ENCODE assay signal across 29 cellular contexts in genomic region chr5:174491761-174492350, GRCh38.
"Had no signal": no experiment of that assay in that cellular context is flagged by ENCODE, and none has a peak within 500 bp of the region (broad histone marks: within the 10 kb centered on the region; RNA-seq: fewer than 3 reads in every experiment).

No MANE protein-coding gene starts in this region.

- H3K4me1 Mint-ChIP-seq: memory B cell; naive B cell; stimulated activated effector memory CD8-positive, alpha-beta T cell treated with anti-CD3 and anti-CD28 coated beads, Interleukin-12 subunit alpha, Interleukin-12 subunit beta, amount 100 ng/mL, for 72 hours had no signal

- H3K4me3 ChIP-seq: colonic mucosa, gastroesophageal sphincter, heart left ventricle, hepatocyte, lung, mucosa of descending colon, neural progenitor cell, psoas muscle, sigmoid colon, stomach, testis, tibial artery had no signal

- H3K36me3 Mint-ChIP-seq: memory B cell; mesothelial cell of epicardium; naive B cell; natural killer cell treated with Interleukin-12 subunit alpha and Interleukin-12 subunit beta and Interleukin-15 and Interleukin-18, amount 100 ng/mL, for 72 hours; neural progenitor cell; stimulated activated effector memory CD8-positive, alpha-beta T cell treated with anti-CD3 and anti-CD28 coated beads, Interleukin-12 subunit alpha, Interleukin-12 subunit beta, amount 100 ng/mL, for 72 hours; type B pancreatic cell had no signal

- H3K27ac ChIP-seq: colonic mucosa, gastroesophageal sphincter, heart left ventricle, hepatocyte, neural progenitor cell, psoas muscle, sigmoid colon, stomach, testis, tibial artery had no signal

- DNase-seq: colonic mucosa; effector CD8-positive, alpha-beta T cell; erythroblast; foreskin fibroblast; heart left ventricle; kidney; mucosa of descending colon; naive B cell; nucleus accumbens; psoas muscle; right cardiac atrium; sigmoid colon; stimulated activated CD4-positive, alpha-beta T cell treated with anti-CD3 and anti-CD28 coated beads, Interleukin-2, amount 100 ng/mL, for 24 hours; stimulated activated CD4-positive, alpha-beta T cell treated with anti-CD3 and anti-CD28 coated beads, Interleukin-4, amount 100 ng/mL, for 24 hours; stimulated activated naive CD4-positive, alpha-beta T cell treated with Interleukin-2 at 50 U/mL for 16 hours; stomach; testis; tibial artery had no signal

- H3K27ac Mint-ChIP-seq: dendritic cell treated with granulocyte-macrophage colony-stimulating factor and Interleukin-4, amounts not matched to agents 40 ng/mL and 50 ng/mL, for 4 days; memory B cell; mesothelial cell of epicardium; naive B cell; natural killer cell treated with Interleukin-12 subunit alpha and Interleukin-12 subunit beta and Interleukin-15 and Interleukin-18, amount 100 ng/mL, for 72 hours; neural progenitor cell; stimulated activated effector memory CD8-positive, alpha-beta T cell treated with anti-CD3 and anti-CD28 coated beads, Interleukin-12 subunit alpha, Interleukin-12 subunit beta, amount 100 ng/mL, for 72 hours; type B pancreatic cell had no signal

- ATAC-seq: gastroesophageal sphincter; heart left ventricle; left lobe of liver; mucosa of descending colon; natural killer cell treated with Interleukin-12 subunit alpha and Interleukin-12 subunit beta and Interleukin-15 and Interleukin-18, amount 100 ng/mL, for 72 hours; psoas muscle; right cardiac atrium; stimulated activated effector memory CD8-positive, alpha-beta T cell treated with anti-CD3 and anti-CD28 coated beads, Interleukin-12 subunit alpha, Interleukin-12 subunit beta, amount 100 ng/mL, for 72 hours had no signal

- H3K4me3 Mint-ChIP-seq: dendritic cell treated with granulocyte-macrophage colony-stimulating factor and Interleukin-4, amounts not matched to agents 40 ng/mL and 50 ng/mL, for 4 days; memory B cell; mesothelial cell of epicardium; naive B cell; natural killer cell treated with Interleukin-12 subunit alpha and Interleukin-12 subunit beta and Interleukin-15 and Interleukin-18, amount 100 ng/mL, for 72 hours; neural progenitor cell; stimulated activated effector memory CD8-positive, alpha-beta T cell treated with anti-CD3 and anti-CD28 coated beads, Interleukin-12 subunit alpha, Interleukin-12 subunit beta, amount 100 ng/mL, for 72 hours; type B pancreatic cell had no signal

- H3K9me3 Mint-ChIP-seq: dendritic cell treated with granulocyte-macrophage colony-stimulating factor and Interleukin-4, amounts not matched to agents 40 ng/mL and 50 ng/mL, for 4 days; natural killer cell treated with Interleukin-12 subunit alpha and Interleukin-12 subunit beta and Interleukin-15 and Interleukin-18, amount 100 ng/mL, for 72 hours; neural progenitor cell had no signal

- H3K27me3 Mint-ChIP-seq: memory B cell; natural killer cell treated with Interleukin-12 subunit alpha and Interleukin-12 subunit beta and Interleukin-15 and Interleukin-18, amount 100 ng/mL, for 72 hours had no signal
